In the genomic region with DNA sequence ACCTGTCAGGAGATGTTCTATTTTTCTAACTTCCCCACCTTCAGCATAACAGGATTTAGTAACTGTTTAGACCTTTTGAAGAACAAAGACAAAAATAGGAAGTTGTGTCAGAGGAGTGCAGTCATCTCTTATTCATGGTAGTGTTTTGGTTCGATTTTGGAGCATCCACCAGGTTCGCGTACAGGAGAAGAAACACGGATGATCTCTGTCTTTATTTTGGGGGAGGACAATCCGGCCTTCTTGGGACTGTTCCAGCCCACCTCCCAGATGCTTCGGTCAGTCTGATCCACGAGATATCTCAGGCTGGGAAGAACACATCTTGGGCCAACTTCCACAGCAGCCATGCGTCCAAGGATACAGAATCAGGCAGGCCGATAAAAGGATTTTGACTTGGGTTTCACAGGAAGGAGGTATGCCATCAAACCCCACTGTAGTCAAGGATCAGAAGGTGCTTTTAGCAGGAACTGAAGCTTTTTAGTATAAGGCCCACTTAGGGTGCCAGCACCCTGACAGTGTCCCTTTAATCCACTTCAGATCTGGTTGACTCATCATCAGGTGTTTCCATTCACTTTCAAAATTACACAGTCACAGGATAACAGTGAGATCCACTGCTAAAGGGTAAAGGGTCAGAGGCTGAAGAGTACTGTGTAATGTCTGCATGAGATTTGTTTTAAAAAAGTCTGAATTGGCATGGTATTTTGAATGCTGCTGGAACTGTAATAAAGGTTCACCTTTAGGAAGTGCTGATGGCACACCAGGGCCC, we compare ENCODE assay signal across 19 cellular contexts. TPM values are rescaled to one million over a fixed set of nuclear protein-coding genes. Genes with fewer than 3 reads are reported as not detected.
DNase-seq lines count a peak whose midpoint lies in the region; ATAC-seq and TF ChIP-seq lines count a peak whose summit lies in the region.
"Had no signal": no experiment of that assay in that cellular context is flagged by ENCODE, and none has a peak within 500 bp of the region (broad histone marks: within the 10 kb centered on the region; RNA-seq: fewer than 3 reads in every experiment).

No MANE protein-coding gene starts in this region.

- H3K4me1 Mint-ChIP-seq in T-cell, result peaks cover 24 to 31% (median 27%) of the 10 kb centered on the region in 3 donors
- H3K4me1 Mint-ChIP-seq in stimulated activated memory B cell treated with anti-CD40 and anti-IgM and Interleukin-4, amounts not matched to agents 10 μg/mL and 1 μg/mL and 100 μg/mL, for 72 hours, result peaks cover 8% of the 10 kb centered on the region

- WGBS in upper lobe of left lung, 2 donors, result 77 to 86% methylated on average over 7 to 9 of the region's 9 CpGs

- no peaks in the 10 kb centered on the region for H3K27me3 ChIP-seq in upper lobe of left lung
- H3K27me3 ChIP-seq: ascending aorta, right lobe of liver, suprapubic skin had no signal

- H3K9me3 ChIP-seq in upper lobe of left lung, result no peaks in the 10 kb centered on the region
- H3K9me3 ChIP-seq: ascending aorta, Caco-2, right lobe of liver, suprapubic skin had no signal

- CTCF ChIA-PET in T-cell (lab: Charles Lee), result interaction anchor here in 1 of 2 donors (0.6 kb wide), 1 partner anchor 104 kb away, joined by 4 read pairs; no protein-coding TSS in a partner anchor

- ATAC-seq in T-cell (replicated peaks in 1 of 4) (no peak), GM21576 (IDR thresholded peaks at IDR 0.05; ENCODE audit: unreplicated experiment) (no peak), upper lobe of left lung (ENCODE audit: low FRiP score in 2 of 2) (no peak)
- ATAC-seq in stimulated activated memory B cell treated with anti-CD40 and anti-IgM and Interleukin-4, amounts not matched to agents 10 μg/mL and 1 μg/mL and 100 μg/mL, for 72 hours, result peak; percentile 57
- ATAC-seq: left cardiac atrium had no signal

- H3K36me3 Mint-ChIP-seq in T-cell, result peaks cover 59% of the 10 kb centered on the region
- H3K36me3 Mint-ChIP-seq in stimulated activated memory B cell treated with anti-CD40 and anti-IgM and Interleukin-4, amounts not matched to agents 10 μg/mL and 1 μg/mL and 100 μg/mL, for 72 hours, result peaks cover 83% of the 10 kb centered on the region

- H3K9me3 Mint-ChIP-seq in T-cell, result no peaks in the 10 kb centered on the region
- no peaks in the 10 kb centered on the region for H3K9me3 Mint-ChIP-seq in stimulated activated memory B cell treated with anti-CD40 and anti-IgM and Interleukin-4, amounts not matched to agents 10 μg/mL and 1 μg/mL and 100 μg/mL, for 72 hours

- H3K4me3 ChIP-seq in choroid plexus epithelial cell (ENCODE audit: low read depth, low read length) (no peak overlapping the region), upper lobe of left lung (no peak overlapping the region)
- H3K4me3 ChIP-seq: ascending aorta, right lobe of liver, suprapubic skin had no signal

- POLR2A ChIA-PET in T-cell (lab: Charles Lee), result no interaction called here

- H3K4me1 ChIP-seq in upper lobe of left lung, result peaks cover 0 to 3% (median 0%) of the 10 kb centered on the region in 4 donors
- H3K4me1 ChIP-seq: ascending aorta, Caco-2 had no signal

- H3K27ac Mint-ChIP-seq in T-cell, result peak overlapping the region; percentile 55 to 64
- peak overlapping the region; percentile 46 for H3K27ac Mint-ChIP-seq in stimulated activated memory B cell treated with anti-CD40 and anti-IgM and Interleukin-4, amounts not matched to agents 10 μg/mL and 1 μg/mL and 100 μg/mL, for 72 hours

- no peak for TF ChIP-seq POLR2A in upper lobe of left lung (IDR thresholded peaks at IDR 0.05)

- no peaks in the 10 kb centered on the region for H3K27me3 Mint-ChIP-seq in T-cell
- H3K27me3 Mint-ChIP-seq in stimulated activated memory B cell treated with anti-CD40 and anti-IgM and Interleukin-4, amounts not matched to agents 10 μg/mL and 1 μg/mL and 100 μg/mL, for 72 hours, result no peaks in the 10 kb centered on the region

- no peak overlapping the region for H3K27ac ChIP-seq in upper lobe of left lung
- H3K27ac ChIP-seq: ascending aorta, right lobe of liver, suprapubic skin had no signal

- peak; percentile 37 for DNase-seq in activated effector memory CD4-positive, alpha-beta T cell treated with anti-CD3 and anti-CD28 coated beads, Interleukin-2, amount 50 U/mL, for 16 hours
- no peak for DNase-seq in activated effector memory CD4-positive, alpha-beta T cell treated with Interleukin-2 at 50 U/mL for 16 hours
- DNase-seq in T-cell (no peak), choroid plexus epithelial cell (ENCODE audit: low read depth) (peak; percentile 23), NCI-H446 treated with DMSO at 0.1 percent for 48 hours (lab: John Stamatoyannopoulos, UW) (no peak), upper lobe of left lung (no peak)
- DNase-seq: Caco-2; foreskin fibroblast; left cardiac atrium; midbrain; NCI-H146; NCI-H226; RPMI8226; stimulated activated CD4-positive, alpha-beta T cell treated with anti-CD3 and anti-CD28 coated beads, Interleukin-1b, Interleukin-23, amount 100 ng/mL, for 48 hours had no signal

- TF ChIP-seq EP300 in upper lobe of left lung (IDR thresholded peaks at IDR 0.05), result no peak

- no peak overlapping the region for H3K4me3 Mint-ChIP-seq in T-cell
- no peak overlapping the region for H3K4me3 Mint-ChIP-seq in stimulated activated memory B cell treated with anti-CD40 and anti-IgM and Interleukin-4, amounts not matched to agents 10 μg/mL and 1 μg/mL and 100 μg/mL, for 72 hours

- H3K36me3 ChIP-seq in upper lobe of left lung, result peaks cover 25 to 97% (median 78%) of the 10 kb centered on the region in 4 donors

- TF ChIP-seq CTCF in choroid plexus epithelial cell (conservative IDR thresholded peaks at IDR 0.05; ENCODE audit: low read depth, low read length) (no peak), upper lobe of left lung (IDR thresholded peaks at IDR 0.05) (no peak)

RNA-seq across cellular contexts. Expression of a gene that starts 16.5 kb away (rescaled TPM):
- total RNA-seq in T-cell (10 to 100 TPM; 53.1 to 56.7 (median 54.6) TPM), upper lobe of left lung (10 to 100 TPM; 18.2 to 29.7 (median 24.0) TPM)

RNA-seq across cellular contexts. Expression of a gene that starts 37.3 kb away (rescaled TPM):
- total RNA-seq in T-cell (100 to 1,000 TPM; 460 to 628 (median 478) TPM), upper lobe of left lung (10 to 100 TPM; 38.9 to 97.1 (median 65.8) TPM)

Comparison
In these comparisons a context has a peak if more than half of its experiments do, and no peak if none do; other contexts are left out.
1. DNase-seq: peak in activated effector memory CD4-positive, alpha-beta T cell treated with anti-CD3 and anti-CD28 coated beads, Interleukin-2, amount 50 U/mL, for 16 hours (single experiment) and choroid plexus epithelial cell (single experiment); none in activated effector memory CD4-positive, alpha-beta T cell treated with Interleukin-2 at 50 U/mL for 16 hours (single experiment), T-cell (0 of 34), NCI-H446 treated with DMSO at 0.1 percent for 48 hours (single experiment) and upper lobe of left lung (0 of 2).
2. RNA of a gene that starts 37.3 kb away (total RNA-seq): 460 to 628 TPM in T-cell; 38.9 to 97.1 TPM in upper lobe of left lung; every median in the first group is over 4 times any median in the second.